1 cellular context compared by ENCODE assay signal in the genomic region with DNA sequence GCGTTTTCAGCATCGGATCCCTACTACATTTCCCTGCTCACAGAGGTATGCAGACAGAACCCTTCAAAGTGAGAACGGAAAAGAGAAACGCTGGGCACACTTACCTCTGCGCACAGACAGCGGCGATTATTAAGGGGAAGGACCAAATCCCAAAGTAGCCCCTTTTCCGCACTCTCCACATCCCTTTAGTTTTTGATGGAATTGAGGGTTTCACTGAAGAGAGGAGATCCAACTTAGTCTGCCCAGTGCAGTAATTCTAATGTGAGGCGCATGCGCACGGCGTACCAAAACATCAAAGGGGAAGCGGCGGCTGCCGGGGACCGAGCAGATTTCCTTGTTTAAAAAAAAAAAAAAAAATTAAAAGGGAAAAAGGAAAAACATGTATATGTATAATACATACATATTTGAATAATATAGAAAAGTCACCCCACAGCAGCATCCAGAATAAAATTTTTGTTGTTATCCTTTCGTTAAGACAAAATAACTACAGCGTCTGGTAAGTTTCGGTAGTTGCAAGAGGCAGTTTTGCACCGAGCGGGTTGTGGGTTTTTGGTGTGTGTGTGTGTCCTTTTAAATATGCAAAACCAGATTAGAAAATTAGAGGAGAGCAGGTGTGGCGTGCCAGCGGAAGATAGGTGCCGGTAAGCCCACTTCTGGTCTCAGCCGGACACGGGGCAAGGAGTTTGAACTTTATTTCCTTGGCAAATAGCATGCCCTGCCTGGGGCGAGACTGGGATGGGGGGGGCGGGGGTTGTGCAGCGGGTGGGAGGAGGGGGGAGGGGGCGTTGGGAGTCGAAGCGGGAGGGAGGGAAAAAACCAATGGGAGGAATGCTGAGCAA.
A peak's percentile ranks its signal among the peaks of the same experiment; 100 is the strongest.
TF ChIP-seq lines count a peak whose summit lies in the region.

Gene GABRB2 (minus strand): TSS at position 263 of the 839 bp plus-strand sequence. CDS start 82 bp downstream, at position 181.

TF ChIP-seq in HEK293, 187 proteins besides CTCF, POLR2A, EP300 and RAD21 (continued from another document):
- TF ChIP-seq ZSCAN18 (tag by site-specific recombination; IDR thresholded peaks at IDR 0.05) = no peak
- peak; percentile 85 for TF ChIP-seq ZNF335 (tag by site-specific recombination; conservative IDR thresholded peaks at IDR 0.05)
- TF ChIP-seq ZBTB21 (tag by site-specific recombination; IDR thresholded peaks at IDR 0.05) = 0 out of 2 replicates have a peak, but pooled peaks have one; percentile 24
- TF ChIP-seq TCF7L2 (IDR thresholded peaks at IDR 0.05; ENCODE audit: borderline replicate concordance, low read depth, low read length) = peak; percentile 97
- no peak for TF ChIP-seq ZNF777 (tag by site-specific recombination; IDR thresholded peaks at IDR 0.05; ENCODE audit: borderline replicate concordance)
- TF ChIP-seq, protein P1, sequence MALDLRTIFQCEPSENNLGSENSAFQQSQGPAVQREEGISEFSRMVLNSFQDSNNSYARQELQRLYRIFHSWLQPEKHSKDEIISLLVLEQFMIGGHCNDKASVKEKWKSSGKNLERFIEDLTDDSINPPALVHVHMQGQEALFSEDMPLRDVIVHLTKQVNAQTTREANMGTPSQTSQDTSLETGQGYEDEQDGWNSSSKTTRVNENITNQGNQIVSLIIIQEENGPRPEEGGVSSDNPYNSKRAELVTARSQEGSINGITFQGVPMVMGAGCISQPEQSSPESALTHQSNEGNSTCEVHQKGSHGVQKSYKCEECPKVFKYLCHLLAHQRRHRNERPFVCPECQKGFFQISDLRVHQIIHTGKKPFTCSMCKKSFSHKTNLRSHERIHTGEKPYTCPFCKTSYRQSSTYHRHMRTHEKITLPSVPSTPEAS (tag by site-specific recombination; IDR thresholded peaks at IDR 0.05) = 0 out of 2 replicates have a peak, but pooled peaks have one; percentile 31
